ENCODE assay signal across 32 cellular contexts in genomic region chr11:21474529-21474928, GRCh38.
"Had no signal": no experiment of that assay in that cellular context is flagged by ENCODE, and none has a peak within 500 bp of the region (broad histone marks: within the 10 kb centered on the region; RNA-seq: fewer than 3 reads in every experiment).

No MANE protein-coding gene starts in this region.

- H3K36me3 ChIP-seq: ascending aorta, cardiac muscle cell, colonic mucosa had no signal

- H3K27me3 ChIP-seq: ascending aorta, cardiac muscle cell, colonic mucosa had no signal

- H3K4me1 ChIP-seq: ascending aorta, colonic mucosa had no signal

- H3K27ac ChIP-seq: ascending aorta, cardiac muscle cell, colonic mucosa, VCaP had no signal

- H3K4me3 ChIP-seq: ascending aorta, cardiac muscle cell, colonic mucosa had no signal

- DNase-seq: activated B cell treated with CpG ODN at 0.5 μM for 24 hours; activated CD4-positive, alpha-beta memory T cell treated with anti-CD3 and anti-CD28 coated beads for 36 hours; activated CD4-positive, alpha-beta T cell treated with anti-CD3 and anti-CD28 coated beads for 4 hours; activated CD4-positive, alpha-beta T cell treated with anti-CD3 and anti-CD28 coated beads, Interleukin-2, amount 10 ng/mL, durations not matched to agents 24 days and 14 days; activated CD4-positive, alpha-beta T cell treated with anti-CD3 and anti-CD28 coated beads, Interleukin-2, amount 50 U/mL, for 1 hour; activated CD4-positive, alpha-beta T cell treated with anti-CD3 and anti-CD28 coated beads, Interleukin-2, amount 50 U/mL, for 4 hours; activated CD4-positive, CD25-positive, alpha-beta regulatory T cell treated with anti-CD3 and anti-CD28 coated beads, Interleukin-2, amount 50 U/mL, for 72 hours; activated CD8-positive, alpha-beta memory T cell treated with anti-CD3 and anti-CD28 coated beads, Interleukin-2, amount 50 U/mL, for 4 hours; activated CD8-positive, alpha-beta T cell treated with anti-CD3 and anti-CD28 coated beads for 36 hours; activated effector memory CD4-positive, alpha-beta T cell treated with anti-CD3 and anti-CD28 coated beads, Interleukin-2, amount 50 U/mL, for 16 hours; activated gamma-delta T cell treated with Interleukin-2 at 50 U/mL for 16 hours; activated naive CD4-positive, alpha-beta T cell; activated naive CD4-positive, alpha-beta T cell treated with anti-CD3 and anti-CD28 coated beads for 36 hours; activated naive CD4-positive, alpha-beta T cell treated with anti-CD3 and anti-CD28 coated beads, Interleukin-2, amount 50 U/mL, for 16 hours; activated naive CD8-positive, alpha-beta T cell treated with anti-CD3 and anti-CD28 coated beads, Interleukin-2, amount 10 ng/mL, durations not matched to agents 7 days and 5 days; activated naive CD8-positive, alpha-beta T cell treated with anti-CD3 and anti-CD28 coated beads, Interleukin-2, amount 50 U/mL, for 24 hours; activated T-cell treated with anti-CD3 and anti-CD28 coated beads for 4 hours; activated T-cell treated with anti-CD3 and anti-CD28 coated beads, Interleukin-2, amount 50 U/mL, for 1 hour; activated T-cell treated with anti-CD3 and anti-CD28 coated beads, Interleukin-2, amount 50 U/mL, for 4 hours; activated T-cell treated with anti-CD3 and anti-CD28 coated beads, Interleukin-2, amount 50 U/mL, for 72 hours; amygdala; anterior cingulate cortex; caudate nucleus; cerebellar nuclear complex; colonic mucosa; T-helper 2 cell; T-helper 9 cell had no signal

- ATAC-seq: activated CD8-positive, alpha-beta T cell treated with anti-CD3 and anti-CD28 coated beads for 36 hours; activated naive CD4-positive, alpha-beta T cell treated with anti-CD3 and anti-CD28 coated beads, Interleukin-2, amount 50 U/mL, for 72 hours; activated naive CD8-positive, alpha-beta T cell treated with anti-CD3 and anti-CD28 coated beads, Interleukin-2, amount 50 U/mL, for 24 hours; activated T-cell treated with anti-CD3 and anti-CD28 coated beads, Interleukin-2, amount 50 U/mL, for 4 hours; activated T-cell treated with anti-CD3 and anti-CD28 coated beads, Interleukin-2, amount 50 U/mL, for 72 hours; activated T-helper 17 cell treated with anti-CD3 and anti-CD28 coated beads, Interleukin-2, amount 50 U/mL, for 72 hours had no signal

- H3K9me3 ChIP-seq: ascending aorta, colonic mucosa had no signal
